ENCODE assay signal across 24 cellular contexts in the genomic region with DNA sequence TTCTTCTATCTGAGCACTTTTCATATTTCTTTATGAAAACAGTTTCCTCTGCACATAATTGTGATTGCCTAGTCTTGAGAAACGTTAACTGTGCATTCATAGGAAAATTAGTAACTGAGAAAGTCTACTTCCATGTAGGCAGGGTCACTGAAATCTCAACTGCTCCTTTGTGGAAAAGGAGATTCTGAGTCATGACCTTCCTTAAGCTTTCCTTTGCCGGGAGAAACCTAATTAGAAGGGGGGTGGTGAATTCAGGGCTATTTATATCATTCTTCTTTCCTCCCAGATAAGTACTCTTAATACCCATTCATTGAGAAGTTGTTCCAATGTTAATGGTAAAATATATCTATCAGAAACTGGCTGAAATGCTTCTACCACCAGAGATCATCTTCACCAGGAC.
DNase-seq lines count a peak whose midpoint lies in the region; ATAC-seq and TF ChIP-seq lines count a peak whose summit lies in the region.
"Had no signal": no experiment of that assay in that cellular context is flagged by ENCODE, and none has a peak within 500 bp of the region (broad histone marks: within the 10 kb centered on the region; RNA-seq: fewer than 3 reads in every experiment).

No MANE protein-coding gene starts in this region.

- WGBS in mesodermal cell (ENCODE audit: insufficient coverage in 2 of 2), 2 experiments, result 75% methylated on average over 1 of the region's 2 CpGs; no CpG with 5 or more reads in 1 of the 2 experiments
- WGBS in transverse colon (ENCODE audit: low coverage in 1 of 2), 2 donors, result 45 to 50% methylated on average over 2 of the region's 2 CpGs

- ATAC-seq in GM18909 (IDR thresholded peaks at IDR 0.05; ENCODE audit: poor library complexity, unreplicated experiment), result no peak
- ATAC-seq: activated CD8-positive, alpha-beta T cell treated with anti-CD3 and anti-CD28 coated beads, Interleukin-2, amount 10 ng/mL, durations not matched to agents 7 days and 5 days; activated naive CD4-positive, alpha-beta T cell treated with anti-CD3 and anti-CD28 coated beads, Interleukin-2, amount 50 U/mL, for 72 hours; esophagus mucosa; left lung; natural killer cell treated with Interleukin-12 subunit alpha and Interleukin-12 subunit beta and Interleukin-15 and Interleukin-18, amount 100 ng/mL, for 72 hours had no signal

- H3K27me3 ChIP-seq in transverse colon, result no peaks in the 10 kb centered on the region
- H3K27me3 ChIP-seq: left lung, ovary, stomach had no signal

- intact Hi-C loops in transverse colon (cut with DNase I; ENCODE audit: low total_unique reads), result no loop called here

- H3K9me3 ChIP-seq in mesodermal cell (ENCODE audit: control insufficient read depth, low read length) (no peaks in the 10 kb centered on the region), transverse colon (no peaks in the 10 kb centered on the region)
- H3K9me3 ChIP-seq: left lung, ovary, stomach had no signal

- no peak for TF ChIP-seq EP300 in transverse colon (IDR thresholded peaks at IDR 0.05; ENCODE audit: low read depth)

- in situ Hi-C loops in transverse colon (cut with MboI; ENCODE audit: low pct_ligation_motif_present in 1 of 4, low pct_unique_long_range_greater_than_20kb in 1 of 4, low sequenced_read_pairs in 3 of 4), result no loop called here

- TF ChIP-seq POLR2A in transverse colon (IDR thresholded peaks at IDR 0.05), result no peak

- H3K4me3 ChIP-seq in mesodermal cell (ENCODE audit: extremely low read depth, insufficient read depth, low read length, poor library complexity, severe bottlenecking) (no peak overlapping the region), transverse colon (no peak overlapping the region)
- H3K4me3 ChIP-seq: left lung, ovary, SK-N-MC, stomach had no signal

- DNase-seq in H4 (ENCODE audit: low spot score) (peak; percentile 11), amniotic stem cell (lab: John Stamatoyannopoulos, UW) (peak; percentile 15), transverse colon (no peak), NCI-H526 (lab: John Stamatoyannopoulos, UW) (no peak), D341Med (ENCODE audit: low spot score) (no peak)
- DNase-seq: activated CD4-positive, alpha-beta T cell treated with anti-CD3 and anti-CD28 coated beads for 1 hour; activated CD8-positive, alpha-beta T cell treated with anti-CD3 and anti-CD28 coated beads, Interleukin-2, amount 10 ng/mL, durations not matched to agents 7 days and 5 days; aorta; caudate nucleus; endodermal cell; H9; left lung; midbrain; NCI-H1436; ovary; stimulated activated CD4-positive, alpha-beta T cell treated with anti-CD3 and anti-CD28 coated beads, Interleukin-2, amount 100 ng/mL, for 24 hours; stomach; trophoblast cell had no signal

- TF ChIP-seq CTCF in transverse colon (IDR thresholded peaks at IDR 0.05), result no peak

- peak overlapping the region; percentile 52 for H3K27ac ChIP-seq in mesodermal cell (ENCODE audit: low read depth, low read length, severe bottlenecking)
- H3K27ac ChIP-seq in transverse colon, result no peak overlapping the region
- H3K27ac ChIP-seq: left lung, ovary, SK-N-MC, stomach had no signal

- H3K36me3 ChIP-seq in mesodermal cell (ENCODE audit: control insufficient read depth, insufficient read depth, low read length) (no peaks in the 10 kb centered on the region), transverse colon (no peaks in the 10 kb centered on the region)
- H3K36me3 ChIP-seq: left lung, ovary, stomach had no signal

- H3K4me1 ChIP-seq in mesodermal cell (ENCODE audit: control insufficient read depth, insufficient read depth, low read length, poor library complexity, severe bottlenecking) (peaks cover 4% of the 10 kb centered on the region), transverse colon (no peaks in the 10 kb centered on the region)
- H3K4me1 ChIP-seq: left lung, stomach had no signal

Comparison
In these comparisons a context has a peak if more than half of its experiments do, and no peak if none do; other contexts are left out.
1. DNase-seq: peak in H4 (single experiment) and amniotic stem cell (single experiment); none in transverse colon (single experiment), NCI-H526 (0 of 2) and D341Med (single experiment).